ENCODE assay signal across 17 cellular contexts in the genomic region with DNA sequence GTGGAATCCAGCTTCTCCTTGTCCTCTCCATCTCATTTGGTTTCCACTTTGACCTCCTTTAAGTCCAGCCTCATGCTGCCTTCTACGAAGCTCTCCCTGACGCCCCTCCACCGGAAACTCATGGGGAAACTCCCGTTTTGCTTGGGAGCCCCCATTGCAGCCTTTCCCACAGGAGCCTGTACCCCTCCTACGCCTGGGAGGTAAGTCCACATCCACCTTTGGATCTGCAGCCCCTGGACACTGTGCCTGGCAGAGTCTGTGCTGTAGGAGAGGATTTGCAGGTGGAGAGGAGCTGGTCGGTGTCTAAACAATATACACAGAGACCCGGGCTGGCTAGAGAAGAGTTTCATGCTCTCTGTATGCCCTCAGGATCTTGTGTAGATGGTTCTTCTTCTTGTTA.
DNase-seq lines count a peak whose midpoint lies in the region; ATAC-seq and TF ChIP-seq lines count a peak whose summit lies in the region.
"Had no signal": no experiment of that assay in that cellular context is flagged by ENCODE, and none has a peak within 500 bp of the region (broad histone marks: within the 10 kb centered on the region; RNA-seq: fewer than 3 reads in every experiment).

No MANE protein-coding gene starts in this region.

- H3K79me1 ChIP-seq in neuronal stem cell (ENCODE audit: low read depth, low read length) = no peaks in the 10 kb centered on the region

- no peak overlapping the region for H3K23ac ChIP-seq in neuronal stem cell (ENCODE audit: low read depth, low read length, poor library complexity)

- no peaks in the 10 kb centered on the region for H3K4me1 ChIP-seq in right atrium auricular region
- no peaks in the 10 kb centered on the region for H3K4me1 ChIP-seq in right cardiac atrium (ENCODE audit: control insufficient read depth, insufficient read depth, low read length)
- no peaks in the 10 kb centered on the region for H3K4me1 ChIP-seq in neuronal stem cell (ENCODE audit: control insufficient read depth in 2 of 2, insufficient read depth in 1 of 2, low read depth in 1 of 2, low read length in 2 of 2)
- H3K4me1 ChIP-seq: A549 had no signal

- no peak overlapping the region for H3K4ac ChIP-seq in neuronal stem cell (ENCODE audit: low read length)

- H2AK5ac ChIP-seq in neuronal stem cell (ENCODE audit: low read depth, low read length) = no peak overlapping the region

- H2AFZ ChIP-seq in neuronal stem cell (ENCODE audit: low read length) = no peak overlapping the region
- H2AFZ ChIP-seq: GM23338 had no signal

- no peak overlapping the region for H3K14ac ChIP-seq in neuronal stem cell (ENCODE audit: low read length)

- no peak overlapping the region for H4K91ac ChIP-seq in neuronal stem cell (ENCODE audit: low read depth, low read length, poor library complexity)

- no peak overlapping the region for H3K4me3 ChIP-seq in right atrium auricular region
- no peak overlapping the region for H3K4me3 ChIP-seq in right cardiac atrium (ENCODE audit: low read length)
- no peak overlapping the region for H3K4me3 ChIP-seq in neuronal stem cell (ENCODE audit: low read length in 2 of 2)
- H3K4me3 ChIP-seq: A549, GM23338 had no signal

- H2BK5ac ChIP-seq in neuronal stem cell (ENCODE audit: low read length) = no peak overlapping the region

- no peak overlapping the region for H2BK120ac ChIP-seq in neuronal stem cell (ENCODE audit: low read depth, low read length)

- no peak overlapping the region for H2BK15ac ChIP-seq in neuronal stem cell (ENCODE audit: low read length)

- H3K4me2 ChIP-seq in neuronal stem cell (ENCODE audit: insufficient read depth, low read length, poor library complexity, severe bottlenecking) = no peak overlapping the region
- H3K4me2 ChIP-seq: A549, GM23338 had no signal

- no peak overlapping the region for H3K4me3 Mint-ChIP-seq in activated CD8-positive, alpha-beta memory T cell treated with anti-CD3 and anti-CD28 coated beads, Interleukin-2, amount 10 ng/mL, durations not matched to agents 7 days and 5 days
- H3K4me3 Mint-ChIP-seq: CD4-positive, alpha-beta T cell; GM23338 had no signal

- no peaks in the 10 kb centered on the region for H3K36me3 Mint-ChIP-seq in activated CD8-positive, alpha-beta memory T cell treated with anti-CD3 and anti-CD28 coated beads, Interleukin-2, amount 10 ng/mL, durations not matched to agents 7 days and 5 days

- H3K36me3 ChIP-seq in right atrium auricular region = no peaks in the 10 kb centered on the region
- H3K36me3 ChIP-seq in neuronal stem cell (replicated peaks in 1 of 2; ENCODE audit: control insufficient read depth in 2 of 2, insufficient read depth in 2 of 2, low read length in 2 of 2) = no peaks in the 10 kb centered on the region

- ATAC-seq in activated CD8-positive, alpha-beta memory T cell treated with anti-CD3 and anti-CD28 coated beads, Interleukin-2, amount 10 ng/mL, durations not matched to agents 7 days and 5 days = no peak
- no peak for ATAC-seq in right cardiac atrium
- ATAC-seq: A549, GM23338, HCT116 had no signal

- peak; percentile 28 for DNase-seq in activated CD8-positive, alpha-beta memory T cell treated with anti-CD3 and anti-CD28 coated beads for 24 hours
- DNase-seq in activated CD8-positive, alpha-beta memory T cell treated with anti-CD3 and anti-CD28 coated beads, Interleukin-2, amount 10 ng/mL, durations not matched to agents 7 days and 5 days = no peak
- DNase-seq in right atrium auricular region (ENCODE audit: low spot score) (peak; percentile 50), right cardiac atrium (no peak), neuronal stem cell (ENCODE audit: low spot score) (no peak), RPMI8226 (no peak), KG1 (lab: John Stamatoyannopoulos, UW) (no peak)
- DNase-seq: AML-193; CD4-positive, alpha-beta T cell; DMS153; DMS79; GDM1 had no signal

- H3K27me3 Mint-ChIP-seq in activated CD8-positive, alpha-beta memory T cell treated with anti-CD3 and anti-CD28 coated beads, Interleukin-2, amount 10 ng/mL, durations not matched to agents 7 days and 5 days = no peaks in the 10 kb centered on the region
- H3K27me3 Mint-ChIP-seq: CD4-positive, alpha-beta T cell had no signal

- intact Hi-C loops in right cardiac atrium (cut with DNase I) = no loop called here

- H4K8ac ChIP-seq in neuronal stem cell (ENCODE audit: low read depth, low read length) = no peak overlapping the region

- CTCF ChIA-PET in activated CD8-positive, alpha-beta memory T cell treated with anti-CD3 and anti-CD28 coated beads, Interleukin-2, amount 10 ng/mL, durations not matched to agents 7 days and 5 days (lab: Charles Lee) = no interaction called here

- no peak overlapping the region for H3K27ac Mint-ChIP-seq in activated CD8-positive, alpha-beta memory T cell treated with anti-CD3 and anti-CD28 coated beads, Interleukin-2, amount 10 ng/mL, durations not matched to agents 7 days and 5 days
- H3K27ac Mint-ChIP-seq: CD4-positive, alpha-beta T cell; GM23338 had no signal

- H2BK12ac ChIP-seq in neuronal stem cell (ENCODE audit: low read length) = no peak overlapping the region

- no peak for TF ChIP-seq CTCF in right atrium auricular region (IDR thresholded peaks at IDR 0.05)

- no peaks in the 10 kb centered on the region for H3K4me1 Mint-ChIP-seq in activated CD8-positive, alpha-beta memory T cell treated with anti-CD3 and anti-CD28 coated beads, Interleukin-2, amount 10 ng/mL, durations not matched to agents 7 days and 5 days
- H3K4me1 Mint-ChIP-seq: GM23338 had no signal

- peak overlapping the region; percentile 44 for H3K18ac ChIP-seq in neuronal stem cell (ENCODE audit: low read length)

- 76% methylated on average over 7 of the region's 7 CpGs for WGBS in right cardiac atrium
- no CpG with 5 or more reads among the region's 7 CpGs for WGBS in neuronal stem cell (ENCODE audit: extremely low coverage in 2 of 2, insufficient read length in 2 of 2, insufficient replicate concordance in 1 of 2), 2 donors

- no peak overlapping the region for H3K9ac ChIP-seq in neuronal stem cell (ENCODE audit: low read depth, low read length, poor library complexity)

- peaks cover 2% of the 10 kb centered on the region for H3K9me3 Mint-ChIP-seq in activated CD8-positive, alpha-beta memory T cell treated with anti-CD3 and anti-CD28 coated beads, Interleukin-2, amount 10 ng/mL, durations not matched to agents 7 days and 5 days (ENCODE audit: low read depth)
- H3K9me3 Mint-ChIP-seq: CD4-positive, alpha-beta T cell had no signal

- H3K9me3 ChIP-seq in right atrium auricular region = no peaks in the 10 kb centered on the region
- no peaks in the 10 kb centered on the region for H3K9me3 ChIP-seq in right cardiac atrium (ENCODE audit: control insufficient read depth, low read length)
- no peaks in the 10 kb centered on the region for H3K9me3 ChIP-seq in neuronal stem cell (replicated peaks in 1 of 2; ENCODE audit: control insufficient read depth in 2 of 2, insufficient read depth in 1 of 2, low read depth in 1 of 2, low read length in 2 of 2)
- H3K9me3 ChIP-seq: A549 had no signal

- H3K27ac ChIP-seq in right atrium auricular region = no peak overlapping the region
- H3K27ac ChIP-seq in right cardiac atrium (ENCODE audit: low read length) = no peak overlapping the region
- H3K27ac ChIP-seq in neuronal stem cell (replicated peaks; ENCODE audit: low read length) = no peak overlapping the region
- H3K27ac ChIP-seq: 22Rv1, A549, C4-2B had no signal

- H3K27me3 ChIP-seq in right atrium auricular region = no peaks in the 10 kb centered on the region
- H3K27me3 ChIP-seq in right cardiac atrium (ENCODE audit: control insufficient read depth, insufficient read depth) = no peaks in the 10 kb centered on the region
- H3K27me3 ChIP-seq in neuronal stem cell (ENCODE audit: control insufficient read depth in 3 of 3, insufficient read depth in 3 of 3, low read depth in 1 of 3, low read length in 3 of 3) = no peaks in the 10 kb centered on the region

Comparison
In these comparisons a context has a peak if more than half of its experiments do, and no peak if none do; other contexts are left out.
1. DNase-seq: peak in activated CD8-positive, alpha-beta memory T cell treated with anti-CD3 and anti-CD28 coated beads for 24 hours (single experiment) and right atrium auricular region (single experiment); none in activated CD8-positive, alpha-beta memory T cell treated with anti-CD3 and anti-CD28 coated beads, Interleukin-2, amount 10 ng/mL, durations not matched to agents 7 days and 5 days (single experiment), right cardiac atrium (0 of 3), neuronal stem cell (single experiment), RPMI8226 (single experiment) and KG1 (single experiment).